ENCODE assay signal across 16 cellular contexts in genomic region chr14:102541771-102542170, GRCh38. TPM values are rescaled to one million over a fixed set of nuclear protein-coding genes. Genes with fewer than 3 reads are reported as not detected.
DNase-seq lines count a peak whose midpoint lies in the region; ATAC-seq and TF ChIP-seq lines count a peak whose summit lies in the region.
"Had no signal": no experiment of that assay in that cellular context is flagged by ENCODE, and none has a peak within 500 bp of the region (broad histone marks: within the 10 kb centered on the region; RNA-seq: fewer than 3 reads in every experiment).

No MANE protein-coding gene starts in this region.

- H3K4me3 Mint-ChIP-seq in nephron, result no peak overlapping the region

- H3K9me3 Mint-ChIP-seq in nephron, result no peaks in the 10 kb centered on the region

- POLR2A ChIA-PET in HCT116 (lab: Charles Lee), result no interaction called here

- H3K27ac ChIP-seq in BLaER1 treated with 17β-estradiol and CSF1 and Interleukin-3, amounts not matched to agents 10 nM and 100 nM, result peak overlapping the region in 4 of 11 experiments; percentile 92 to 95 (median 94); a peak in 7 of 22 replicates
- no peak overlapping the region for H3K27ac ChIP-seq in HCT116 (ENCODE audit: low read depth, low read length)
- H3K27ac ChIP-seq: C4-2B had no signal

- no peak overlapping the region for H2AFZ ChIP-seq in HCT116 (ENCODE audit: low read depth, low read length, poor library complexity, severe bottlenecking)

- peak overlapping the region in 8 of 11 experiments; percentile 54 to 98 (median 87); a peak in 16 of 22 replicates for H3K4me2 ChIP-seq in BLaER1 treated with 17β-estradiol and CSF1 and Interleukin-3, amounts not matched to agents 10 nM and 100 nM
- H3K4me2 ChIP-seq in HCT116 (ENCODE audit: low read length), result 0 out of 2 replicates have a peak overlapping the region, but pooled peaks have one; percentile 14

- peaks cover 57 to 100% (median 96%) of the 10 kb centered on the region in 10 experiments for H3K4me1 ChIP-seq in BLaER1 treated with 17β-estradiol and CSF1 and Interleukin-3, amounts not matched to agents 10 nM and 100 nM
- peaks cover 9 to 57% of the 10 kb centered on the region in 2 experiments for H3K4me1 ChIP-seq in HCT116 (ENCODE audit: control insufficient read depth in 1 of 2, insufficient read depth in 2 of 2, low read length in 2 of 2)

- DNase-seq in HCT116 (ENCODE audit: low read depth, low spot score) (no peak), cerebellar cortex (ENCODE audit: low spot score) (peak; percentile 42), NCI-H2029 treated with DMSO at 0.1 percent for 48 hours (lab: John Stamatoyannopoulos, UW) (no peak), KBM-7 (no peak), SW480 (ENCODE audit: low spot score) (no peak)
- DNase-seq: DMS79 treated with DMSO at 0.1 percent for 48 hours, MV-4-11, NCI-H187, NCI-H2227 treated with DMSO at 0.1 percent for 48 hours, NCI-H510A treated with DMSO at 0.1 percent for 48 hours, NCI-H82, SHP77 treated with DMSO at 0.1 percent for 48 hours had no signal

- H3K4me3 ChIP-seq in BLaER1 treated with 17β-estradiol and CSF1 and Interleukin-3, amounts not matched to agents 10 nM and 100 nM, result no peak overlapping the region
- H3K4me3 ChIP-seq in HCT116 (replicated peaks in 1 of 2; ENCODE audit: low read depth in 1 of 2, low read length in 2 of 2), result no peak overlapping the region
- H3K4me3 ChIP-seq: HAP-1 had no signal

- H3K9me3 ChIP-seq in BLaER1 treated with 17β-estradiol and CSF1 and Interleukin-3, amounts not matched to agents 10 nM and 100 nM (replicated peaks in 1 of 11), result no peaks in the 10 kb centered on the region
- no peaks in the 10 kb centered on the region for H3K9me3 ChIP-seq in HCT116 (ENCODE audit: control insufficient read depth in 1 of 2, insufficient read depth in 1 of 2, low read depth in 1 of 2, low read length in 2 of 2)
- H3K9me3 ChIP-seq: HAP-1 had no signal

- peak overlapping the region in 4 of 11 experiments; percentile 7 to 49 (median 42); a peak in 3 of 22 replicates for H3K9ac ChIP-seq in BLaER1 treated with 17β-estradiol and CSF1 and Interleukin-3, amounts not matched to agents 10 nM and 100 nM
- no peak overlapping the region for H3K9ac ChIP-seq in HCT116 (ENCODE audit: low read length)

- intact Hi-C loops in HCT116 (cut with micrococcal nuclease), result no loop called here

- TF ChIP-seq CTCF in HCT116 (IDR thresholded peaks at IDR 0.05 in 2 of 3, conservative IDR thresholded peaks at IDR 0.05 in 1 of 3; ENCODE audit: borderline replicate concordance in 1 of 3, insufficient read depth in 1 of 3, low read depth in 2 of 3, low read length in 2 of 3) (no peak), nephron (IDR thresholded peaks at IDR 0.05; ENCODE audit: unreplicated experiment in 3 of 3) (no peak)

- TF ChIP-seq RAD21 in HCT116 (IDR thresholded peaks at IDR 0.05; ENCODE audit: low read depth), result no peak

- H3K9me2 ChIP-seq in HCT116 (ENCODE audit: insufficient read depth), result no peaks in the 10 kb centered on the region

- H3K36me3 Mint-ChIP-seq in nephron (ENCODE audit: low read depth), result no peaks in the 10 kb centered on the region

- peak overlapping the region in 2 of 3 experiments; percentile 89 to 91 for H3K27ac Mint-ChIP-seq in nephron

- no peaks in the 10 kb centered on the region for H4K20me1 ChIP-seq in BLaER1 treated with 17β-estradiol and CSF1 and Interleukin-3, amounts not matched to agents 10 nM and 100 nM
- H4K20me1 ChIP-seq in HCT116 (ENCODE audit: insufficient read depth), result no peaks in the 10 kb centered on the region

- peaks cover 32% of the 10 kb centered on the region for H3K4me1 Mint-ChIP-seq in nephron

- peaks cover 20% of the 10 kb centered on the region for H3K27me3 Mint-ChIP-seq in nephron (ENCODE audit: low read depth)

- no peak for ATAC-seq in HCT116

- in situ Hi-C loops in KBM-7 (cut with MboI; ENCODE audit: low pct_unique_long_range_greater_than_20kb, low sequenced_read_pairs), result no loop called here

- H3K36me3 ChIP-seq in BLaER1 treated with 17β-estradiol and CSF1 and Interleukin-3, amounts not matched to agents 10 nM and 100 nM, result no peaks in the 10 kb centered on the region
- H3K36me3 ChIP-seq in HCT116 (ENCODE audit: control insufficient read depth in 1 of 2, insufficient read depth in 2 of 2, low read length in 2 of 2), result no peaks in the 10 kb centered on the region
- H3K36me3 ChIP-seq: HAP-1 had no signal

- peaks cover 17 to 32% (median 20%) of the 10 kb centered on the region in 11 experiments for H3K27me3 ChIP-seq in BLaER1 treated with 17β-estradiol and CSF1 and Interleukin-3, amounts not matched to agents 10 nM and 100 nM
- no peaks in the 10 kb centered on the region for H3K27me3 ChIP-seq in HCT116 (ENCODE audit: insufficient read depth, low read length)

- H3K79me2 ChIP-seq in HCT116 (ENCODE audit: insufficient read depth, low read length), result no peaks in the 10 kb centered on the region

- CTCF ChIA-PET in HCT116 (lab: Charles Lee), result no interaction called here

- TF ChIP-seq POLR2A in HCT116 (IDR thresholded peaks at IDR 0.05; ENCODE audit: borderline replicate concordance, extremely low read depth, insufficient read depth, insufficient read length), result no peak

- no TSS peak for BruUV-seq in HCT116 (replicated peaks; lab: Mats Ljungman, UMichigan)

- RAD21 ChIA-PET in HCT116 (lab: Charles Lee; ENCODE audit: low non-redundant PET in 1 of 2, low total read pairs in 2 of 2, uncharacterized antibody in 2 of 2, unreplicated experiment in 2 of 2), result no interaction called here

TF ChIP-seq in HCT116, 20 proteins besides CTCF, POLR2A, EP300 and RAD21:
- TF ChIP-seq MAX (IDR thresholded peaks at IDR 0.05) (no peak), ZBTB33 (IDR thresholded peaks at IDR 0.05; ENCODE audit: extremely low read depth, insufficient replicate concordance, low read length) (no peak), FOSL1 (IDR thresholded peaks at IDR 0.05; ENCODE audit: low read depth) (no peak), EZH2 (IDR thresholded peaks at IDR 0.05) (no peak), SP1 (IDR thresholded peaks at IDR 0.05; ENCODE audit: low read depth) (no peak), POLR2AphosphoS5 (IDR thresholded peaks at IDR 0.05; ENCODE audit: low read depth, low read length) (no peak), CBX3 (IDR thresholded peaks at IDR 0.05; ENCODE audit: low read depth) (no peak), CEBPB (IDR thresholded peaks at IDR 0.05; ENCODE audit: low read depth) (no peak), SRF (IDR thresholded peaks at IDR 0.05; ENCODE audit: low read depth) (no peak), SIN3A (IDR thresholded peaks at IDR 0.05; ENCODE audit: low read depth) (no peak), ATF3 (IDR thresholded peaks at IDR 0.05) (no peak), ZNF274 (IDR thresholded peaks at IDR 0.05; ENCODE audit: low read depth, low read length) (no peak), TCF7L2 (IDR thresholded peaks at IDR 0.05; ENCODE audit: borderline replicate concordance, extremely low read depth, insufficient read depth, insufficient read length) (no peak)
- TF ChIP-seq, protein P1, sequence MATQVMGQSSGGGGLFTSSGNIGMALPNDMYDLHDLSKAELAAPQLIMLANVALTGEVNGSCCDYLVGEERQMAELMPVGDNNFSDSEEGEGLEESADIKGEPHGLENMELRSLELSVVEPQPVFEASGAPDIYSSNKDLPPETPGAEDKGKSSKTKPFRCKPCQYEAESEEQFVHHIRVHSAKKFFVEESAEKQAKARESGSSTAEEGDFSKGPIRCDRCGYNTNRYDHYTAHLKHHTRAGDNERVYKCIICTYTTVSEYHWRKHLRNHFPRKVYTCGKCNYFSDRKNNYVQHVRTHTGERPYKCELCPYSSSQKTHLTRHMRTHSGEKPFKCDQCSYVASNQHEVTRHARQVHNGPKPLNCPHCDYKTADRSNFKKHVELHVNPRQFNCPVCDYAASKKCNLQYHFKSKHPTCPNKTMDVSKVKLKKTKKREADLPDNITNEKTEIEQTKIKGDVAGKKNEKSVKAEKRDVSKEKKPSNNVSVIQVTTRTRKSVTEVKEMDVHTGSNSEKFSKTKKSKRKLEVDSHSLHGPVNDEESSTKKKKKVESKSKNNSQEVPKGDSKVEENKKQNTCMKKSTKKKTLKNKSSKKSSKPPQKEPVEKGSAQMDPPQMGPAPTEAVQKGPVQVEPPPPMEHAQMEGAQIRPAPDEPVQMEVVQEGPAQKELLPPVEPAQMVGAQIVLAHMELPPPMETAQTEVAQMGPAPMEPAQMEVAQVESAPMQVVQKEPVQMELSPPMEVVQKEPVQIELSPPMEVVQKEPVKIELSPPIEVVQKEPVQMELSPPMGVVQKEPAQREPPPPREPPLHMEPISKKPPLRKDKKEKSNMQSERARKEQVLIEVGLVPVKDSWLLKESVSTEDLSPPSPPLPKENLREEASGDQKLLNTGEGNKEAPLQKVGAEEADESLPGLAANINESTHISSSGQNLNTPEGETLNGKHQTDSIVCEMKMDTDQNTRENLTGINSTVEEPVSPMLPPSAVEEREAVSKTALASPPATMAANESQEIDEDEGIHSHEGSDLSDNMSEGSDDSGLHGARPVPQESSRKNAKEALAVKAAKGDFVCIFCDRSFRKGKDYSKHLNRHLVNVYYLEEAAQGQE (IDR thresholded peaks at IDR 0.05; ENCODE audit: low read depth), result no peak

RNA-seq across cellular contexts. Expression of gene ANKRD9, which starts 32.2 kb away (rescaled TPM):
- total RNA-seq in HCT116 (2021; ENCODE audit: unreplicated experiment), result 29.0 TPM
- 27.6 and 33.8 TPM in 2 replicates for polyA plus RNA-seq in HCT116 (2012)

RNA-seq across cellular contexts. Expression of gene RCOR1, which starts 50.7 kb away (rescaled TPM):
- 30.7 TPM for total RNA-seq in HCT116 (2021; ENCODE audit: unreplicated experiment)
- 13.6 and 15.0 TPM in 2 replicates for polyA plus RNA-seq in HCT116 (2012)
